ENCODE assay signal across 24 cellular contexts in genomic region chr22:50420581-50420980, GRCh38.
"Had no signal": no experiment of that assay in that cellular context is flagged by ENCODE, and none has a peak within 500 bp of the region (broad histone marks: within the 10 kb centered on the region; RNA-seq: fewer than 3 reads in every experiment).

No MANE protein-coding gene starts in this region.

- H3K4me3 Mint-ChIP-seq: effector memory CD8-positive, alpha-beta T cell; memory B cell; mesothelial cell of epicardium; naive B cell; natural killer cell treated with Interleukin-12 subunit alpha and Interleukin-12 subunit beta and Interleukin-15 and Interleukin-18, amount 100 ng/mL, for 72 hours; neural crest cell; stimulated activated memory B cell treated with anti-CD40 and anti-IgM and Interleukin-4, amounts not matched to agents 10 μg/mL and 1 μg/mL and 100 μg/mL, for 72 hours; stimulated activated naive CD8-positive, alpha-beta T cell treated with anti-CD3 and anti-CD28 coated beads, Interleukin-15, amount 100 ng/mL, for 72 hours had no signal

- H3K9me3 Mint-ChIP-seq: effector memory CD8-positive, alpha-beta T cell; memory B cell; mesothelial cell of epicardium; naive B cell; natural killer cell treated with Interleukin-12 subunit alpha and Interleukin-12 subunit beta and Interleukin-15 and Interleukin-18, amount 100 ng/mL, for 72 hours; neural crest cell; stimulated activated memory B cell treated with anti-CD40 and anti-IgM and Interleukin-4, amounts not matched to agents 10 μg/mL and 1 μg/mL and 100 μg/mL, for 72 hours; stimulated activated naive CD8-positive, alpha-beta T cell treated with anti-CD3 and anti-CD28 coated beads, Interleukin-15, amount 100 ng/mL, for 72 hours had no signal

- FAIRE-seq: endometrium, frontal cortex, keratinocyte had no signal

- ATAC-seq: effector memory CD8-positive, alpha-beta T cell; left lobe of liver; mucosa of descending colon; natural killer cell treated with Interleukin-12 subunit alpha and Interleukin-12 subunit beta and Interleukin-15 and Interleukin-18, amount 100 ng/mL, for 72 hours; right cardiac atrium; stimulated activated memory B cell treated with anti-CD40 and anti-IgM and Interleukin-4, amounts not matched to agents 10 μg/mL and 1 μg/mL and 100 μg/mL, for 72 hours; stimulated activated naive CD8-positive, alpha-beta T cell treated with anti-CD3 and anti-CD28 coated beads, Interleukin-15, amount 100 ng/mL, for 72 hours; upper lobe of right lung had no signal

- DNase-seq: effector memory CD8-positive, alpha-beta T cell; mucosa of descending colon; naive B cell; sigmoid colon; stimulated activated CD4-positive, alpha-beta T cell treated with anti-CD3 and anti-CD28 coated beads, Interleukin-2, amount 100 ng/mL, for 24 hours; stimulated activated CD4-positive, alpha-beta T cell treated with anti-CD3 and anti-CD28 coated beads, Interleukin-4, amount 100 ng/mL, for 24 hours; stimulated activated naive CD8-positive, alpha-beta T cell treated with anti-CD3 and anti-CD28 coated beads, Interleukin-15, amount 100 ng/mL, for 72 hours; transverse colon; upper lobe of right lung; uterus had no signal

- H3K27me3 Mint-ChIP-seq: effector memory CD8-positive, alpha-beta T cell; memory B cell; naive B cell; natural killer cell treated with Interleukin-12 subunit alpha and Interleukin-12 subunit beta and Interleukin-15 and Interleukin-18, amount 100 ng/mL, for 72 hours; stimulated activated memory B cell treated with anti-CD40 and anti-IgM and Interleukin-4, amounts not matched to agents 10 μg/mL and 1 μg/mL and 100 μg/mL, for 72 hours; stimulated activated naive CD8-positive, alpha-beta T cell treated with anti-CD3 and anti-CD28 coated beads, Interleukin-15, amount 100 ng/mL, for 72 hours had no signal

- H3K4me3 ChIP-seq: coronary artery, lung, mucosa of descending colon, prostate gland, sigmoid colon, suprapubic skin, transverse colon, upper lobe of right lung, uterus had no signal

- H3K4me1 ChIP-seq: prostate gland, sigmoid colon, suprapubic skin, transverse colon, upper lobe of right lung, uterus had no signal

- H3K27ac ChIP-seq: coronary artery, prostate gland, sigmoid colon, suprapubic skin, transverse colon, upper lobe of right lung, uterus had no signal

- H3K27me3 ChIP-seq: sigmoid colon, suprapubic skin, transverse colon, upper lobe of right lung, uterus had no signal

- H3K27ac Mint-ChIP-seq: effector memory CD8-positive, alpha-beta T cell; memory B cell; mesothelial cell of epicardium; natural killer cell treated with Interleukin-12 subunit alpha and Interleukin-12 subunit beta and Interleukin-15 and Interleukin-18, amount 100 ng/mL, for 72 hours; stimulated activated memory B cell treated with anti-CD40 and anti-IgM and Interleukin-4, amounts not matched to agents 10 μg/mL and 1 μg/mL and 100 μg/mL, for 72 hours had no signal

- H3K4me1 Mint-ChIP-seq: mesothelial cell of epicardium; neural crest cell; stimulated activated naive CD8-positive, alpha-beta T cell treated with anti-CD3 and anti-CD28 coated beads, Interleukin-15, amount 100 ng/mL, for 72 hours had no signal

- H3K9me3 ChIP-seq: mucosa of descending colon, prostate gland, sigmoid colon, suprapubic skin, transverse colon, upper lobe of right lung, uterus had no signal

- H3K36me3 ChIP-seq: uterus had no signal
